2 cellular contexts compared by ENCODE assay signal in genomic region chr17:81301195-81302144, GRCh38.
TF ChIP-seq lines count a peak whose summit lies in the region.

No MANE protein-coding gene starts in this region.

TF ChIP-seq in HEK293, 187 proteins besides CTCF, POLR2A, EP300 and RAD21 (continued from another document):
- TF ChIP-seq ZFHX2 (tag by site-specific recombination; conservative IDR thresholded peaks at IDR 0.05) = peak; percentile 74
- no peak for TF ChIP-seq KLF10 (tag by site-specific recombination; IDR thresholded peaks at IDR 0.05)
- peak; percentile 76 for TF ChIP-seq EGR2 (tag by site-specific recombination; IDR thresholded peaks at IDR 0.05; ENCODE audit: low read depth)
- no peak for TF ChIP-seq ZNF521 (tag by site-specific recombination; IDR thresholded peaks at IDR 0.05)

TF ChIP-seq in K562, 482 proteins besides CTCF, POLR2A, EP300 and RAD21 (continued from another document):
- TF ChIP-seq POLR2G (IDR thresholded peaks at IDR 0.05; ENCODE audit: low read depth, low read length) = peak; percentile 53
TF ChIP-seq in K562: peak in this region for 1.
